Comparison of ENCODE assay signal across 16 cellular contexts in the genomic region with DNA sequence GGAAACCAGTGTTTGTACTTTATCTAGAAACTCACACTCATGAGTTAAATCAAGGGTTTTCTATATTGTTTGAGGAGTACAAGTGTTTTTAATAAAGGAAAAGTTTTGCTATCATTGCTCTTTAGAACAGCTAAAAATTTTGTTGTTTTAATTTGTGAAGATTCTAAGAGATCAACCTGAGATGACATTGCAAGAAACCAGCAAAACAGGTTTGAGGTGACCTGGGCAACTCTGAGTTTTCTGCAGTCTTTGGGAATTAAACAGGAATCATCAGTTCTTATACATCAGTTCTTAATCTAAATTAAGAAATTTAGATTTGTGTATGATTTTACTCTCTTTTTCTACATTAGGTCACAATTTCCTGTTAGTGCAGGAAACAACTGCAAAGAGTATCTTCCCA.
DNase-seq lines count a peak whose midpoint lies in the region; ATAC-seq and TF ChIP-seq lines count a peak whose summit lies in the region.
"Had no signal": no experiment of that assay in that cellular context is flagged by ENCODE, and none has a peak within 500 bp of the region (broad histone marks: within the 10 kb centered on the region; RNA-seq: fewer than 3 reads in every experiment).

No MANE protein-coding gene starts in this region.

- TF ChIP-seq CTCF in PC-3 (conservative IDR thresholded peaks at IDR 0.05; ENCODE audit: low read depth, low read length): no peak
- no peak for TF ChIP-seq CTCF in esophagus squamous epithelium (IDR thresholded peaks at IDR 0.05)
- TF ChIP-seq CTCF in thyroid gland (IDR thresholded peaks at IDR 0.05): no peak
- no peak for TF ChIP-seq CTCF in BE2C (IDR thresholded peaks at IDR 0.05; ENCODE audit: low read depth, low read length)

- H3K27ac ChIP-seq in PC-3 (ENCODE audit: low read length) (peak overlapping the region; percentile 96), esophagus squamous epithelium (peak overlapping the region in 3 of 4 donors; percentile 72 to 82 (median 74)), thyroid gland (peak overlapping the region; percentile 49 to 71 (median 61))
- H3K27ac ChIP-seq: pancreas, SJCRH30, upper lobe of left lung had no signal

- H3K27me3 ChIP-seq in PC-3 (ENCODE audit: low read length) (no peaks in the 10 kb centered on the region), esophagus squamous epithelium (no peaks in the 10 kb centered on the region), thyroid gland (no peaks in the 10 kb centered on the region), BE2C (no peaks in the 10 kb centered on the region)
- H3K27me3 ChIP-seq: pancreas, SJCRH30, upper lobe of left lung had no signal

- H4K20me1 ChIP-seq in PC-3 (ENCODE audit: low read length): no peaks in the 10 kb centered on the region

- H3F3A ChIP-seq in PC-3 (ENCODE audit: low read length, unreplicated experiment): peaks cover 3% of the 10 kb centered on the region

- H3K4me3 ChIP-seq in PC-3 (ENCODE audit: low read length) (peak overlapping the region; percentile 22; the same call in 1 of the 2 replicates), esophagus squamous epithelium (no peak overlapping the region), thyroid gland (replicated peaks in 1 of 3) (no peak overlapping the region), BE2C (ENCODE audit: low read depth, low read length) (no peak overlapping the region)
- H3K4me3 ChIP-seq: pancreas, SJCRH30, skin epidermis, upper lobe of left lung had no signal

- DNase-seq in activated naive CD8-positive, alpha-beta T cell treated with anti-CD3 and anti-CD28 coated beads for 36 hours: no peak
- DNase-seq in PC-3: peak; percentile 76
- DNase-seq in esophagus squamous epithelium (lab: John Stamatoyannopoulos, UW): no peak
- DNase-seq in thyroid gland: peak; percentile 29 to 43
- no peak for DNase-seq in BE2C
- DNase-seq in SW480 (ENCODE audit: low spot score): no peak
- DNase-seq: activated CD4-positive, alpha-beta T cell treated with anti-CD3 and anti-CD28 coated beads, Interleukin-2, amount 50 U/mL, for 4 hours; activated T-cell treated with anti-CD3 and anti-CD28 coated beads, Interleukin-2, amount 50 U/mL, for 4 hours; NCI-H2171; pancreas; SJCRH30; upper lobe of left lung had no signal

- H2AFZ ChIP-seq in PC-3 (ENCODE audit: low read length): no peak overlapping the region

- POLR2A ChIA-PET in PC-3 (lab: Charles Lee; ENCODE audit: unreplicated experiment): no interaction called here

- H3K9ac ChIP-seq in PC-3 (ENCODE audit: low read length): peak overlapping the region; percentile 83

- H3K4me1 ChIP-seq in PC-3 (ENCODE audit: insufficient read depth, low read length) (peaks cover 69% of the 10 kb centered on the region), esophagus squamous epithelium (peaks cover 18 to 57% (median 35%) of the 10 kb centered on the region in 3 donors), thyroid gland (peaks cover 28 to 37% of the 10 kb centered on the region in 2 donors), BE2C (no peaks in the 10 kb centered on the region)
- H3K4me1 ChIP-seq: SJCRH30 had no signal

- H3K9me3 ChIP-seq in PC-3 (ENCODE audit: low read length) (no peaks in the 10 kb centered on the region), esophagus squamous epithelium (no peaks in the 10 kb centered on the region), thyroid gland (no peaks in the 10 kb centered on the region), BE2C (no peaks in the 10 kb centered on the region)
- H3K9me3 ChIP-seq: pancreas, SJCRH30, upper lobe of left lung had no signal

- BruUV-seq in PC-3 (replicated peaks; lab: Mats Ljungman, UMichigan): no TSS peak

- ATAC-seq in PC-3 (no peak), HG03025 (IDR thresholded peaks at IDR 0.05; ENCODE audit: low FRiP score, unreplicated experiment) (no peak)

- intact Hi-C loops in PC-3 (cut with micrococcal nuclease): loop anchor here (1.0 to 10.0 kb wide), 5 partner anchors 19 to 466 kb away; no protein-coding TSS in a partner anchor
- intact Hi-C loops in esophagus squamous epithelium (cut with DNase I): loop anchor here (10.0 kb wide), 1 partner anchor 106 kb away; no protein-coding TSS in a partner anchor
- intact Hi-C loops in thyroid gland (cut with DNase I): loop anchor here (5.0 to 10.0 kb wide), 3 partner anchors 113 to 986 kb away; a partner anchor contains a TSS

- no peaks in the 10 kb centered on the region for H3K27me3 Mint-ChIP-seq in activated naive CD8-positive, alpha-beta T cell
- no peaks in the 10 kb centered on the region for H3K27me3 Mint-ChIP-seq in activated naive CD8-positive, alpha-beta T cell treated with anti-CD3 and anti-CD28 coated beads for 36 hours

- peaks cover 37% of the 10 kb centered on the region for H3K4me1 Mint-ChIP-seq in activated naive CD8-positive, alpha-beta T cell (ENCODE audit: low read depth)
- H3K4me1 Mint-ChIP-seq in activated naive CD8-positive, alpha-beta T cell treated with anti-CD3 and anti-CD28 coated beads for 36 hours: peaks cover 29% of the 10 kb centered on the region

- H3K27ac Mint-ChIP-seq in activated naive CD8-positive, alpha-beta T cell: peak overlapping the region; percentile 82
- H3K27ac Mint-ChIP-seq in activated naive CD8-positive, alpha-beta T cell treated with anti-CD3 and anti-CD28 coated beads for 36 hours: no peak overlapping the region

- H3K36me3 ChIP-seq in PC-3 (ENCODE audit: low read depth, low read length) (peaks cover 4% of the 10 kb centered on the region; the same call in 1 of the 2 replicates), esophagus squamous epithelium (peaks cover 0 to 7% (median 0%) of the 10 kb centered on the region in 3 donors), thyroid gland (no peaks in the 10 kb centered on the region), BE2C (peaks cover 2% of the 10 kb centered on the region; the same call in 1 of the 2 replicates)
- H3K36me3 ChIP-seq: pancreas, SJCRH30, upper lobe of left lung had no signal

- H3K79me2 ChIP-seq in PC-3 (ENCODE audit: low read length): peaks cover 37% of the 10 kb centered on the region

- peak overlapping the region; percentile 75 for H3K4me2 ChIP-seq in PC-3 (ENCODE audit: low read length)

- CTCF ChIA-PET in PC-3 (lab: Charles Lee): interaction anchor here (0.6 kb wide), 1 partner anchor 80 kb away, joined by 5 read pairs; no protein-coding TSS in a partner anchor

- H3K36me3 Mint-ChIP-seq in activated naive CD8-positive, alpha-beta T cell: peaks cover 24% of the 10 kb centered on the region
- peaks cover 46% of the 10 kb centered on the region for H3K36me3 Mint-ChIP-seq in activated naive CD8-positive, alpha-beta T cell treated with anti-CD3 and anti-CD28 coated beads for 36 hours

- H3K9me3 Mint-ChIP-seq in activated naive CD8-positive, alpha-beta T cell (ENCODE audit: low read depth): peaks cover 9% of the 10 kb centered on the region
- H3K9me3 Mint-ChIP-seq in activated naive CD8-positive, alpha-beta T cell treated with anti-CD3 and anti-CD28 coated beads for 36 hours: peaks cover 4% of the 10 kb centered on the region
- H3K9me3 Mint-ChIP-seq: activated T-cell treated with anti-CD3 and anti-CD28 coated beads, Interleukin-2, amount 50 U/mL, for 4 hours; CD8-positive, alpha-beta T cell had no signal

- no peaks in the 10 kb centered on the region for H3K9me2 ChIP-seq in PC-3 (replicated peaks; ENCODE audit: low read length)

- no peak overlapping the region for H3K4me3 Mint-ChIP-seq in activated naive CD8-positive, alpha-beta T cell
- H3K4me3 Mint-ChIP-seq in activated naive CD8-positive, alpha-beta T cell treated with anti-CD3 and anti-CD28 coated beads for 36 hours: no peak overlapping the region
- H3K4me3 Mint-ChIP-seq: activated T-cell treated with anti-CD3 and anti-CD28 coated beads, Interleukin-2, amount 50 U/mL, for 4 hours; CD8-positive, alpha-beta T cell had no signal

- no peak for TF ChIP-seq POLR2A in esophagus squamous epithelium (IDR thresholded peaks at IDR 0.05)
- TF ChIP-seq POLR2A in thyroid gland (IDR thresholded peaks at IDR 0.05): no peak

Comparison
In these comparisons a context has a peak if more than half of its experiments do, and no peak if none do; other contexts are left out.
1. DNase-seq: peak in PC-3 (single experiment) and thyroid gland (2 of 2); none in activated naive CD8-positive, alpha-beta T cell treated with anti-CD3 and anti-CD28 coated beads for 36 hours (single experiment), esophagus squamous epithelium (single experiment), BE2C (single experiment) and SW480 (single experiment).
2. Peak in every context shown above with its lines, with median percentiles within 50 percentile points of each other: H3K27ac ChIP-seq.